Comparison of ENCODE assay signal across 14 cellular contexts in genomic region chr3:142940000-142940399, GRCh38. TPM values are rescaled to one million over a fixed set of nuclear protein-coding genes. Genes with fewer than 3 reads are reported as not detected.
"Had no signal": no experiment of that assay in that cellular context is flagged by ENCODE, and none has a peak within 500 bp of the region (broad histone marks: within the 10 kb centered on the region; RNA-seq: fewer than 3 reads in every experiment).

No MANE protein-coding gene starts in this region.

- H3K4me1 ChIP-seq: breast epithelium, lower lobe of right lung, parathyroid adenoma, thyroid gland had no signal

- H3K79me2 ChIP-seq: parathyroid adenoma had no signal

- H3K9me3 ChIP-seq: breast epithelium, lower lobe of right lung, thyroid gland had no signal

- H3K9me3 Mint-ChIP-seq: activated CD4-positive, alpha-beta memory T cell treated with anti-CD3 and anti-CD28 coated beads for 36 hours; activated T-cell treated with anti-CD3 and anti-CD28 coated beads, Interleukin-2, amount 50 U/mL, for 4 hours had no signal

- H3K27ac Mint-ChIP-seq: activated CD4-positive, alpha-beta memory T cell treated with anti-CD3 and anti-CD28 coated beads for 36 hours had no signal

- H3K4me3 ChIP-seq: breast epithelium, lower lobe of right lung, skin epidermis, thyroid gland had no signal

- H3K4me3 Mint-ChIP-seq: activated CD4-positive, alpha-beta memory T cell treated with anti-CD3 and anti-CD28 coated beads for 36 hours; activated T-cell treated with anti-CD3 and anti-CD28 coated beads, Interleukin-2, amount 50 U/mL, for 4 hours had no signal

- H2AFZ ChIP-seq: parathyroid adenoma had no signal

- H3K36me3 ChIP-seq: breast epithelium, lower lobe of right lung, thyroid gland had no signal

- H3K27ac ChIP-seq: breast epithelium, lower lobe of right lung, parathyroid adenoma, skin epidermis, thyroid gland had no signal

- H3K9ac ChIP-seq: parathyroid adenoma had no signal

- DNase-seq: activated CD4-positive, alpha-beta memory T cell treated with anti-CD3 and anti-CD28 coated beads for 36 hours; activated gamma-delta T cell; activated T-cell treated with anti-CD3 and anti-CD28 coated beads, Interleukin-2, amount 50 U/mL, for 4 hours; aorta; dermis blood vessel endothelial cell; hypothalamus; kidney glomerular epithelial cell; lower lobe of right lung; midbrain; retina; thyroid gland had no signal

- H3K27me3 ChIP-seq: breast epithelium, thyroid gland had no signal

- H3K36me3 Mint-ChIP-seq: activated CD4-positive, alpha-beta memory T cell treated with anti-CD3 and anti-CD28 coated beads for 36 hours had no signal

RNA-seq across cellular contexts. Expression of gene PAQR9, which starts 23.5 kb away (rescaled TPM):
- total RNA-seq: activated CD4-positive, alpha-beta memory T cell treated with anti-CD3 and anti-CD28 coated beads for 36 hours; activated T-cell treated with anti-CD3 and anti-CD28 coated beads, Interleukin-2, amount 50 U/mL, for 4 hours; aorta; breast epithelium; dermis blood vessel endothelial cell; lower lobe of right lung; thyroid gland had no signal
